In genomic region chr2:13558368-13558767, GRCh38 we compare ENCODE assay signal across 12 cellular contexts.
DNase-seq lines count a peak whose midpoint lies in the region; ATAC-seq and TF ChIP-seq lines count a peak whose summit lies in the region.
"Had no signal": no experiment of that assay in that cellular context is flagged by ENCODE, and none has a peak within 500 bp of the region (broad histone marks: within the 10 kb centered on the region; RNA-seq: fewer than 3 reads in every experiment).

No MANE protein-coding gene starts in this region.

- H3K4me1 Mint-ChIP-seq in Calu3 (ENCODE audit: low read depth, unreplicated experiment): peaks cover 42% of the 10 kb centered on the region
- H3K4me1 Mint-ChIP-seq: brain had no signal

- peaks cover 3% of the 10 kb centered on the region for H3K9me3 Mint-ChIP-seq in Calu3 (ENCODE audit: low read depth, unreplicated experiment)

- H3K27me3 ChIP-seq in WERI-Rb-1 (ENCODE audit: insufficient read depth, low read depth, severe bottlenecking): no peaks in the 10 kb centered on the region
- H3K27me3 ChIP-seq: BLaER1 treated with 17β-estradiol and CSF1 and Interleukin-3, amounts not matched to agents 10 nM and 100 nM had no signal

- no peak for TF ChIP-seq CTCF in Calu3 (IDR thresholded peaks at IDR 0.05; ENCODE audit: unreplicated experiment)
- no peak for TF ChIP-seq CTCF in WERI-Rb-1 (IDR thresholded peaks at IDR 0.05; ENCODE audit: low read depth, low read length)

- no peaks in the 10 kb centered on the region for H3K27me3 Mint-ChIP-seq in Calu3 (ENCODE audit: unreplicated experiment)
- H3K27me3 Mint-ChIP-seq: brain had no signal

- peak; percentile 53 for ATAC-seq in GM21723 (IDR thresholded peaks at IDR 0.05; ENCODE audit: unreplicated experiment)
- ATAC-seq: stimulated activated naive CD8-positive, alpha-beta T cell treated with anti-CD3 and anti-CD28 coated beads, Interleukin-15, Interleukin-2, amounts not matched to agents 100 U/mL and 50 U/mL, for 24 hours had no signal

- CTCF ChIA-PET in Calu3 (lab: Charles Lee): interaction anchor here (0.5 to 1.0 kb wide), 3 partner anchors 25 to 331 kb away, joined by 3 to 4 read pairs (median 3); no protein-coding TSS in a partner anchor

- BruUV-seq in Calu3 (replicated peaks; lab: Mats Ljungman, UMichigan): no TSS peak

- H3K27ac ChIP-seq in WERI-Rb-1: no peak overlapping the region
- H3K27ac ChIP-seq: BLaER1 treated with 17β-estradiol and CSF1 and Interleukin-3, amounts not matched to agents 10 nM and 100 nM had no signal

- H3K36me3 Mint-ChIP-seq in Calu3 (ENCODE audit: insufficient read depth, unreplicated experiment): peaks cover 6% of the 10 kb centered on the region
- H3K36me3 Mint-ChIP-seq: brain had no signal

- no peaks in the 10 kb centered on the region for H3K36me3 ChIP-seq in WERI-Rb-1
- H3K36me3 ChIP-seq: BLaER1 treated with 17β-estradiol and CSF1 and Interleukin-3, amounts not matched to agents 10 nM and 100 nM had no signal

- H3K27ac Mint-ChIP-seq in Calu3 (ENCODE audit: unreplicated experiment): peak overlapping the region; percentile 95

- peak; percentile 76 for DNase-seq in Calu3
- peak; percentile 61 for DNase-seq in HS-5 (ENCODE audit: low read depth)
- peak; percentile 45 for DNase-seq in dedifferentiated amniotic fluid mesenchymal stem cell (ENCODE audit: extremely low spot score)
- no peak for DNase-seq in activated effector memory CD4-positive, alpha-beta T cell treated with Interleukin-2 at 50 U/mL for 16 hours
- DNase-seq in UCSD-AML1 (lab: John Stamatoyannopoulos, UW; ENCODE audit: unreplicated experiment): no peak
- no peak for DNase-seq in WERI-Rb-1
- no peak for DNase-seq in NCI-H345 treated with DMSO at 0.1 percent for 48 hours (lab: John Stamatoyannopoulos, UW; ENCODE audit: unreplicated experiment)
- DNase-seq: NCI-H1092; stimulated activated naive CD8-positive, alpha-beta T cell treated with anti-CD3 and anti-CD28 coated beads, Interleukin-15, Interleukin-2, amounts not matched to agents 100 U/mL and 50 U/mL, for 24 hours had no signal

- H3K9me3 ChIP-seq in WERI-Rb-1 (ENCODE audit: severe bottlenecking): no peaks in the 10 kb centered on the region
- H3K9me3 ChIP-seq: BLaER1 treated with 17β-estradiol and CSF1 and Interleukin-3, amounts not matched to agents 10 nM and 100 nM had no signal

- intact Hi-C loops in Calu3 (cut with micrococcal nuclease; ENCODE audit: unreplicated experiment): loop anchor here (2.0 to 5.0 kb wide), 2 partner anchors 26 to 124 kb away; no protein-coding TSS in a partner anchor

- peak overlapping the region; percentile 36 for H3K4me3 Mint-ChIP-seq in Calu3 (ENCODE audit: low read depth, unreplicated experiment)
- H3K4me3 Mint-ChIP-seq: brain had no signal

- H3K4me3 ChIP-seq in WERI-Rb-1 (ENCODE audit: low read depth, low read length): no peak overlapping the region
- H3K4me3 ChIP-seq: BLaER1 treated with 17β-estradiol and CSF1 and Interleukin-3, amounts not matched to agents 10 nM and 100 nM had no signal

Comparison
In these comparisons a context has a peak if more than half of its experiments do, and no peak if none do; other contexts are left out.
1. DNase-seq: peak in Calu3 (single experiment), HS-5 (single experiment) and dedifferentiated amniotic fluid mesenchymal stem cell (single experiment); none in activated effector memory CD4-positive, alpha-beta T cell treated with Interleukin-2 at 50 U/mL for 16 hours (single experiment), UCSD-AML1 (single experiment), WERI-Rb-1 (single experiment) and NCI-H345 treated with DMSO at 0.1 percent for 48 hours (single experiment).